Comparison of ENCODE assay signal across 22 cellular contexts in genomic region chr14:93201155-93201704, GRCh38.
"Had no signal": no experiment of that assay in that cellular context is flagged by ENCODE, and none has a peak within 500 bp of the region (broad histone marks: within the 10 kb centered on the region; RNA-seq: fewer than 3 reads in every experiment).

No MANE protein-coding gene starts in this region.

- H3K9me3 ChIP-seq: SK-N-SH had no signal

- DNase-seq: IMR-90, Karpas-422, KG1, MV-4-11, NCI-H1048, NCI-H1105, NCI-H1417, NCI-H1436 treated with DMSO at 0.1 percent for 48 hours, NCI-H1694 treated with DMSO at 0.1 percent for 48 hours, NCI-H1930, NCI-H2081, NCI-H2107, NCI-H226, NCI-H446, NCI-H510A, NCI-H524 treated with DMSO at 0.1 percent for 48 hours, NCI-H69, NCI-H774, RPMI8226, SHP77, SK-N-SH, SW 1271 had no signal
